Comparison of ENCODE assay signal across 28 cellular contexts in the genomic region with DNA sequence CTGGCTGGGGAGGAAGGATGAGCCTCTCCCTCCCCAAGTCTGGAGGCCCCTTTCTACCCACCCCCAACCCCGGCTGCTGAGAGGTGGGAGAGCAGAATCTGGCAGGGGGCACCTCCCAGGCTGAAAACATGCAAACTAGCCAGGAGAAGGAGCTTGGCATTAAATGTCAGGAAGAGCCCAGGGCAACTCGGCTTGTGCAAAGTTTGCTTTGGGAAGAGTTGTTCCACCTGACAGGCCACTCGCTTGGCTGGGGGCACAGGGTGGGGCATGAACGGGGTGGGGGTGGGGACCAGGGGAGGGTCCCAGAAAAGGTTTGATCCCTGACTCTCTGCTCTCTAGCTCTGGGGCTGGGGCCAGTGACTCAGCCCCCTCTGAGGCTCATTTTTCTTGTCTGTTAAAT. TPM values are rescaled to one million over a fixed set of nuclear protein-coding genes. Genes with fewer than 3 reads are reported as not detected.
"Had no signal": no experiment of that assay in that cellular context is flagged by ENCODE, and none has a peak within 500 bp of the region (broad histone marks: within the 10 kb centered on the region; RNA-seq: fewer than 3 reads in every experiment).

No MANE protein-coding gene starts in this region.

- H3K27ac Mint-ChIP-seq: activated CD8-positive, alpha-beta T cell treated with anti-CD3 and anti-CD28 coated beads for 36 hours; stimulated activated memory B cell treated with anti-CD40 and anti-IgM and Interleukin-4, amounts not matched to agents 10 μg/mL and 1 μg/mL and 100 μg/mL, for 72 hours; T-helper 17 cell had no signal

- H3K27me3 ChIP-seq: right atrium auricular region, thyroid gland, upper lobe of right lung had no signal

- H3K9ac ChIP-seq: parathyroid adenoma had no signal

- H3K27me3 Mint-ChIP-seq: activated CD8-positive, alpha-beta T cell treated with anti-CD3 and anti-CD28 coated beads for 36 hours had no signal

- DNase-seq: activated CD4-positive, alpha-beta T cell treated with anti-CD3 and anti-CD28 coated beads for 1 hour; activated CD4-positive, alpha-beta T cell treated with anti-CD3 and anti-CD28 coated beads, Interleukin-2, amount 50 U/mL, for 1 hour; activated CD8-positive, alpha-beta T cell treated with anti-CD3 and anti-CD28 coated beads for 36 hours; activated naive CD4-positive, alpha-beta T cell; activated T-cell treated with anti-CD3 and anti-CD28 coated beads, Interleukin-2, amount 50 U/mL, for 48 hours; dermis blood vessel endothelial cell; effector CD8-positive, alpha-beta T cell; left ventricle myocardium inferior; naive B cell; nucleus accumbens; stimulated activated CD4-positive, alpha-beta T cell treated with anti-CD3 and anti-CD28 coated beads, Interleukin-4, amount 100 ng/mL, for 1 hour; stimulated activated naive CD8-positive, alpha-beta T cell treated with anti-CD3 and anti-CD28 coated beads, Interleukin-15, amount 100 ng/mL, for 72 hours; substantia nigra; T-helper 17 cell; T1000; thyroid gland; upper lobe of right lung had no signal

- H3K27ac ChIP-seq: left ventricle myocardium inferior, parathyroid adenoma, right atrium auricular region, thyroid gland, upper lobe of right lung had no signal

- H3K79me2 ChIP-seq: parathyroid adenoma had no signal

- H3K4me3 ChIP-seq: left ventricle myocardium inferior, lung, right atrium auricular region, thyroid gland, upper lobe of right lung had no signal

- ATAC-seq: activated CD8-positive, alpha-beta T cell treated with anti-CD3 and anti-CD28 coated beads for 36 hours; activated naive CD4-positive, alpha-beta T cell treated with anti-CD3 and anti-CD28 coated beads, Interleukin-2, amount 50 U/mL, for 72 hours; stimulated activated memory B cell treated with anti-CD40 and anti-IgM and Interleukin-4, amounts not matched to agents 10 μg/mL and 1 μg/mL and 100 μg/mL, for 72 hours; stimulated activated naive CD8-positive, alpha-beta T cell treated with anti-CD3 and anti-CD28 coated beads, Interleukin-15, amount 100 ng/mL, for 72 hours; T-helper 17 cell; WTC11 had no signal

- H3K4me3 Mint-ChIP-seq: activated CD8-positive, alpha-beta T cell treated with anti-CD3 and anti-CD28 coated beads for 36 hours; central memory CD8-positive, alpha-beta T cell; mesothelial cell of epicardium; naive B cell; stimulated activated memory B cell treated with anti-CD40 and anti-IgM and Interleukin-4, amounts not matched to agents 10 μg/mL and 1 μg/mL and 100 μg/mL, for 72 hours; stimulated activated naive CD8-positive, alpha-beta T cell treated with anti-CD3 and anti-CD28 coated beads, Interleukin-15, amount 100 ng/mL, for 72 hours; T-helper 17 cell; WTC11 had no signal

- H3K9me3 ChIP-seq: thyroid gland, upper lobe of right lung had no signal

- H3K9me3 Mint-ChIP-seq: activated CD8-positive, alpha-beta T cell treated with anti-CD3 and anti-CD28 coated beads for 36 hours; activated naive CD4-positive, alpha-beta T cell treated with anti-CD3 and anti-CD28 coated beads, Interleukin-2, amount 50 U/mL, for 72 hours; central memory CD8-positive, alpha-beta T cell; mesothelial cell of epicardium; stimulated activated memory B cell treated with anti-CD40 and anti-IgM and Interleukin-4, amounts not matched to agents 10 μg/mL and 1 μg/mL and 100 μg/mL, for 72 hours; stimulated activated naive CD8-positive, alpha-beta T cell treated with anti-CD3 and anti-CD28 coated beads, Interleukin-15, amount 100 ng/mL, for 72 hours; WTC11 had no signal

- H3K4me1 ChIP-seq: left ventricle myocardium inferior, parathyroid adenoma, right atrium auricular region, upper lobe of right lung had no signal

- H3K36me3 ChIP-seq: left ventricle myocardium inferior, right atrium auricular region, thyroid gland, upper lobe of right lung had no signal

- H2AFZ ChIP-seq: parathyroid adenoma had no signal

- H3K36me3 Mint-ChIP-seq: activated naive CD4-positive, alpha-beta T cell treated with anti-CD3 and anti-CD28 coated beads, Interleukin-2, amount 50 U/mL, for 72 hours; mesothelial cell of epicardium; naive B cell; stimulated activated memory B cell treated with anti-CD40 and anti-IgM and Interleukin-4, amounts not matched to agents 10 μg/mL and 1 μg/mL and 100 μg/mL, for 72 hours; WTC11 had no signal

RNA-seq across cellular contexts. Expression of gene SPDEF, which starts 3.0 kb away (rescaled TPM):
- total RNA-seq: activated CD8-positive, alpha-beta T cell treated with anti-CD3 and anti-CD28 coated beads for 36 hours; epithelial cell of proximal tubule; frontal cortex; pulmonary artery endothelial cell; thyroid gland had no signal
